8 cellular contexts compared by ENCODE assay signal in genomic region chr13:21603531-21604448, GRCh38. TPM values are rescaled to one million over a fixed set of nuclear protein-coding genes. Genes with fewer than 3 reads are reported as not detected.
DNase-seq lines count a peak whose midpoint lies in the region; ATAC-seq and TF ChIP-seq lines count a peak whose summit lies in the region.

TSS of gene MICU2 (minus strand) at chr13:21604170. CDS start at chr13:21604148, 22 bp downstream.

- peak within 1 kb of the TSS; percentile 90 for H3K27ac Mint-ChIP-seq in activated naive CD8-positive, alpha-beta T cell treated with anti-CD3 and anti-CD28 coated beads for 36 hours
- H3K27ac Mint-ChIP-seq in glutamatergic neuron (ENCODE audit: unreplicated experiment) = peak within 1 kb of the TSS; percentile 65

- H3K27ac ChIP-seq in osteoblast (ENCODE audit: low read depth, low read length) = peak within 1 kb of the TSS; percentile 95
- H3K27ac ChIP-seq in thoracic aorta = peak within 1 kb of the TSS; percentile 93 to 96

- peak within 1 kb of the TSS; percentile 97 for H3K4me2 ChIP-seq in osteoblast (ENCODE audit: insufficient read depth, low read length)

- peaks cover 13% of the 10 kb centered on the region for H4K20me1 ChIP-seq in osteoblast (ENCODE audit: insufficient read depth, low read length)

- no peaks in the 10 kb centered on the region for H3K9me3 ChIP-seq in osteoblast (ENCODE audit: low read depth, low read length)
- no peaks in the 10 kb centered on the region for H3K9me3 ChIP-seq in thoracic aorta

- no peaks in the 10 kb centered on the region for H3K9me3 Mint-ChIP-seq in activated naive CD8-positive, alpha-beta T cell treated with anti-CD3 and anti-CD28 coated beads for 36 hours
- peaks cover 2% of the 10 kb centered on the region for H3K9me3 Mint-ChIP-seq in glutamatergic neuron (ENCODE audit: unreplicated experiment)

- H2AFZ ChIP-seq in osteoblast (ENCODE audit: low read length) = peak within 1 kb of the TSS; percentile 95

- peaks cover 9% of the 10 kb centered on the region for H3K27me3 Mint-ChIP-seq in activated naive CD8-positive, alpha-beta T cell treated with anti-CD3 and anti-CD28 coated beads for 36 hours
- H3K27me3 Mint-ChIP-seq in glutamatergic neuron (ENCODE audit: unreplicated experiment) = peaks cover 3% of the 10 kb centered on the region

- H3K4me3 ChIP-seq in GM08714 (ENCODE audit: low read length) = peak within 1 kb of the TSS; percentile 87
- peak within 1 kb of the TSS; percentile 96 for H3K4me3 ChIP-seq in osteoblast (ENCODE audit: insufficient read depth, low read length)
- H3K4me3 ChIP-seq in thoracic aorta = peak within 1 kb of the TSS; percentile 90

- H3K27me3 ChIP-seq in osteoblast (ENCODE audit: insufficient read depth, low read length) (no peaks in the 10 kb centered on the region), thoracic aorta (replicated peaks; ENCODE audit: insufficient read depth) (no peaks in the 10 kb centered on the region)

- H3K36me3 ChIP-seq in osteoblast (ENCODE audit: insufficient read depth, low read length) (no peaks in the 10 kb centered on the region), thoracic aorta (no peaks in the 10 kb centered on the region)

- ATAC-seq in HG02588 (IDR thresholded peaks at IDR 0.05; ENCODE audit: unreplicated experiment) (peak; percentile 95), thoracic aorta (ENCODE audit: insufficient number of reproducible peaks, low FRiP score, low read depth) (peak; percentile 96)

- peaks cover 33% of the 10 kb centered on the region for H3K4me1 Mint-ChIP-seq in activated naive CD8-positive, alpha-beta T cell treated with anti-CD3 and anti-CD28 coated beads for 36 hours
- H3K4me1 Mint-ChIP-seq in glutamatergic neuron (ENCODE audit: low read depth, unreplicated experiment) = no peaks in the 10 kb centered on the region

- H3K79me2 ChIP-seq in osteoblast (ENCODE audit: insufficient read depth, low read length) = peaks cover 40% of the 10 kb centered on the region

- peaks cover 15% of the 10 kb centered on the region for H3K36me3 Mint-ChIP-seq in activated naive CD8-positive, alpha-beta T cell treated with anti-CD3 and anti-CD28 coated beads for 36 hours
- no peaks in the 10 kb centered on the region for H3K36me3 Mint-ChIP-seq in glutamatergic neuron (ENCODE audit: unreplicated experiment)

- H3K4me1 ChIP-seq in osteoblast (ENCODE audit: insufficient read depth, low read length) = no peaks in the 10 kb centered on the region
- peaks cover 7 to 10% of the 10 kb centered on the region in 2 donors for H3K4me1 ChIP-seq in thoracic aorta (ENCODE audit: control insufficient read depth in 1 of 2, low read depth in 2 of 2)

- TF ChIP-seq CTCF in glutamatergic neuron (IDR thresholded peaks at IDR 0.05; ENCODE audit: partially characterized antibody, unreplicated experiment) (peak; percentile 32), osteoblast (IDR thresholded peaks at IDR 0.05; ENCODE audit: extremely low read depth, low read depth, low read length) (no peak), thoracic aorta (IDR thresholded peaks at IDR 0.05) (peak; percentile 23)

- H3K4me3 Mint-ChIP-seq in activated naive CD8-positive, alpha-beta T cell treated with anti-CD3 and anti-CD28 coated beads for 36 hours = peak within 1 kb of the TSS; percentile 84
- H3K4me3 Mint-ChIP-seq in glutamatergic neuron (ENCODE audit: unreplicated experiment) = peak within 1 kb of the TSS; percentile 88

- DNase-seq in NCI-H1092 (lab: John Stamatoyannopoulos, UW) (peak; percentile 95), SKM-1 treated with dmso at 0.1 percent for 144 hours (lab: John Stamatoyannopoulos, UW; ENCODE audit: unreplicated experiment) (peak; percentile 89), glutamatergic neuron (peak; percentile 96), osteoblast (ENCODE audit: insufficient read length, low spot score, missing footprints) (peak; percentile 98), thoracic aorta (ENCODE audit: low spot score) (peak; percentile 70)
- peak; percentile 95 for DNase-seq in activated naive CD8-positive, alpha-beta T cell treated with anti-CD3 and anti-CD28 coated beads for 36 hours

RNA-seq across cellular contexts. Expression of gene MICU2, which starts in this region (rescaled TPM):
- total RNA-seq in activated naive CD8-positive, alpha-beta T cell treated with anti-CD3 and anti-CD28 coated beads for 36 hours = 10 to 100 TPM; 33.0 to 35.0 TPM
- total RNA-seq in glutamatergic neuron (ENCODE audit: unreplicated experiment) (37.2 TPM), osteoblast (41.0 and 46.0 TPM in 2 replicates), thoracic aorta (10 to 100 TPM; 21.5 to 47.2 TPM)

Comparison
In these comparisons a context has a peak if more than half of its experiments do, and no peak if none do; other contexts are left out.
1. Peak in every context shown above with its lines: DNase-seq, ATAC-seq, H3K4me3 ChIP-seq and H3K27ac ChIP-seq.